Comparison of ENCODE assay signal across 9 cellular contexts in genomic region chr1:78277253-78277652, GRCh38.
DNase-seq lines count a peak whose midpoint lies in the region; ATAC-seq and TF ChIP-seq lines count a peak whose summit lies in the region.
"Had no signal": no experiment of that assay in that cellular context is flagged by ENCODE, and none has a peak within 500 bp of the region (broad histone marks: within the 10 kb centered on the region; RNA-seq: fewer than 3 reads in every experiment).

No MANE protein-coding gene starts in this region.

- H3K4me1 ChIP-seq in mesenchymal stem cell (ENCODE audit: control insufficient read depth, insufficient read depth, low read depth, low read length) (no peaks in the 10 kb centered on the region), upper lobe of right lung (no peaks in the 10 kb centered on the region)

- DNase-seq in RKO (ENCODE audit: low spot score) = peak; percentile 1
- peak; percentile 69 for DNase-seq in mesenchymal stem cell
- no peak for DNase-seq in activated T-cell treated with anti-CD3 and anti-CD28 coated beads, Interleukin-2, amount 50 U/mL, for 4 hours
- no peak for DNase-seq in stimulated activated CD4-positive, alpha-beta T cell treated with anti-CD3 and anti-CD28 coated beads, Interleukin-1b, Interleukin-23, amount 100 ng/mL, for 48 hours
- DNase-seq in upper lobe of right lung = no peak
- DNase-seq: NCI-H1417 treated with DMSO at 0.1 percent for 48 hours had no signal

- H4K8ac ChIP-seq in mesenchymal stem cell (ENCODE audit: low read length) = no peak overlapping the region

- no peak for TF ChIP-seq CTCF in upper lobe of right lung (IDR thresholded peaks at IDR 0.05)

- intact Hi-C loops in upper lobe of right lung (cut with DNase I) = no loop called here

- H3K4me1 Mint-ChIP-seq in activated T-cell treated with anti-CD3 and anti-CD28 coated beads, Interleukin-2, amount 50 U/mL, for 4 hours (ENCODE audit: low read depth) = no peaks in the 10 kb centered on the region

- no peak overlapping the region for H2BK120ac ChIP-seq in mesenchymal stem cell (ENCODE audit: low read depth, low read length)

- H2BK5ac ChIP-seq in mesenchymal stem cell (ENCODE audit: low read depth, low read length, poor library complexity, severe bottlenecking) = no peak overlapping the region

- no peaks in the 10 kb centered on the region for H3K9me3 Mint-ChIP-seq in activated T-cell treated with anti-CD3 and anti-CD28 coated beads, Interleukin-2, amount 50 U/mL, for 4 hours

- H3K4me2 ChIP-seq in mesenchymal stem cell (ENCODE audit: low read length, poor library complexity, severe bottlenecking) = no peak overlapping the region

- H3K27me3 ChIP-seq in mesenchymal stem cell (ENCODE audit: control insufficient read depth in 1 of 2, insufficient read depth in 1 of 2, low read length in 2 of 2) (no peaks in the 10 kb centered on the region), upper lobe of right lung (no peaks in the 10 kb centered on the region)

- peak overlapping the region; percentile 34 for H3K9ac ChIP-seq in mesenchymal stem cell (ENCODE audit: low read length)

- H3K4me3 Mint-ChIP-seq in activated T-cell treated with anti-CD3 and anti-CD28 coated beads, Interleukin-2, amount 50 U/mL, for 4 hours = no peak overlapping the region

- no peak overlapping the region for H2AK5ac ChIP-seq in mesenchymal stem cell (ENCODE audit: low read length, severe bottlenecking)

- H2BK12ac ChIP-seq in mesenchymal stem cell (ENCODE audit: low read length in 2 of 2) = no peak overlapping the region

- H2BK15ac ChIP-seq in mesenchymal stem cell (ENCODE audit: low read depth, poor library complexity, severe bottlenecking) = peak overlapping the region; percentile 36

- H3K14ac ChIP-seq in mesenchymal stem cell (ENCODE audit: low read length in 2 of 2) = no peak overlapping the region

- H4K91ac ChIP-seq in mesenchymal stem cell (ENCODE audit: low read length) = no peak overlapping the region

- H2AFZ ChIP-seq in mesenchymal stem cell (ENCODE audit: low read depth, low read length) = no peak overlapping the region

- H3K9me3 ChIP-seq in mesenchymal stem cell (ENCODE audit: control insufficient read depth, low read length) (no peaks in the 10 kb centered on the region), upper lobe of right lung (no peaks in the 10 kb centered on the region)

- H3K23ac ChIP-seq in mesenchymal stem cell (ENCODE audit: low read length in 2 of 2) = no peak overlapping the region

- H3K18ac ChIP-seq in mesenchymal stem cell (ENCODE audit: low read depth in 1 of 2, low read length in 2 of 2) = peak overlapping the region in 1 of 2 experiments; percentile 11

- H3K4me3 ChIP-seq in mesenchymal stem cell (ENCODE audit: insufficient read depth in 1 of 2, low read depth in 1 of 2, low read length in 2 of 2) (no peak overlapping the region), upper lobe of right lung (no peak overlapping the region)

- H3K36me3 ChIP-seq in mesenchymal stem cell (ENCODE audit: control insufficient read depth in 1 of 2, insufficient read depth in 2 of 2, low read depth in 1 of 2, low read length in 2 of 2) (no peaks in the 10 kb centered on the region), upper lobe of right lung (no peaks in the 10 kb centered on the region)

- ATAC-seq in GM19025 (IDR thresholded peaks at IDR 0.05; ENCODE audit: low read depth, unreplicated experiment) (peak; percentile 48), HG03060 (IDR thresholded peaks at IDR 0.05; ENCODE audit: low read depth, unreplicated experiment) (peak; percentile 81), HG03025 (IDR thresholded peaks at IDR 0.05; ENCODE audit: low FRiP score, unreplicated experiment) (no peak), upper lobe of right lung (no peak)
- ATAC-seq in activated T-cell treated with anti-CD3 and anti-CD28 coated beads, Interleukin-2, amount 50 U/mL, for 4 hours = no peak

- peak overlapping the region in 1 of 2 experiments; percentile 11 for H3K4ac ChIP-seq in mesenchymal stem cell (ENCODE audit: low read depth in 1 of 2, low read length in 2 of 2)

- no peak overlapping the region for H3K27ac ChIP-seq in mesenchymal stem cell (ENCODE audit: low read length, poor library complexity, severe bottlenecking)
- no peak overlapping the region for H3K27ac ChIP-seq in upper lobe of right lung

- no peaks in the 10 kb centered on the region for H3K36me3 Mint-ChIP-seq in activated T-cell treated with anti-CD3 and anti-CD28 coated beads, Interleukin-2, amount 50 U/mL, for 4 hours (ENCODE audit: insufficient read depth)

- peaks cover 12% of the 10 kb centered on the region for H3K27me3 Mint-ChIP-seq in activated T-cell treated with anti-CD3 and anti-CD28 coated beads, Interleukin-2, amount 50 U/mL, for 4 hours (ENCODE audit: low read depth)

- H3K79me1 ChIP-seq in mesenchymal stem cell (replicated peaks; ENCODE audit: low read length, poor library complexity, severe bottlenecking) = no peaks in the 10 kb centered on the region

Comparison
In these comparisons a context has a peak if more than half of its experiments do, and no peak if none do; other contexts are left out.
1. ATAC-seq: peak in GM19025 (single experiment) and HG03060 (single experiment); none in activated T-cell treated with anti-CD3 and anti-CD28 coated beads, Interleukin-2, amount 50 U/mL, for 4 hours (0 of 2), HG03025 (single experiment) and upper lobe of right lung (single experiment).
2. DNase-seq: peak in RKO (single experiment) and mesenchymal stem cell (single experiment); none in activated T-cell treated with anti-CD3 and anti-CD28 coated beads, Interleukin-2, amount 50 U/mL, for 4 hours (single experiment), stimulated activated CD4-positive, alpha-beta T cell treated with anti-CD3 and anti-CD28 coated beads, Interleukin-1b, Interleukin-23, amount 100 ng/mL, for 48 hours (single experiment) and upper lobe of right lung (single experiment).